Comparison of ENCODE assay signal across 1 cellular context in the genomic region with DNA sequence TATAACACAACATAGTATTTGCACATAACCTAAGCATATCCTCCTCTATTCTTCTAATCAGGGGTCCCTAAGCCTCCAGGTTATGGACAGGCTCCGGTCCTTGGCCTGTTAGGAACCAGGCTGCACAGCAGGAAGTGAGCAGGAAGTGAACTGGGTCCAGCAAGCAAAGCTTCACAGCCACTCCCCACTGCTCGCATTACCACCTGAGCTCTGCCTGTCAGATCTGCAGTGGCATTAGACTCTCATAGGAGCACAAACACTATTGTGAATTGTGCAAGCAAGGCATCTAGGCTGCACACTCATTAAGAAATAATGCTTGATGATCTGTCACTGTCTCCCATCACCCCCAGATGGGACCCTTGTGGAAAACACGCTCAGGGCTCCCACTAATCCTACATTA.
A peak's percentile ranks its signal among the peaks of the same experiment; 100 is the strongest.
TF ChIP-seq lines count a peak whose summit lies in the region.

No MANE protein-coding gene starts in this region.

TF ChIP-seq in H1, 55 proteins besides CTCF, POLR2A, EP300 and RAD21:
- TF ChIP-seq POLR2AphosphoS5 (IDR thresholded peaks at IDR 0.05; ENCODE audit: low read depth, low read length), result peak; percentile 53; the same call in 1 of the 2 replicates
- TF ChIP-seq ASH2L (IDR thresholded peaks at IDR 0.05; ENCODE audit: low read length), result no peak
